Comparison of ENCODE assay signal across 25 cellular contexts in genomic region chr2:209321581-209321980, GRCh38.
"Had no signal": no experiment of that assay in that cellular context is flagged by ENCODE, and none has a peak within 500 bp of the region (broad histone marks: within the 10 kb centered on the region; RNA-seq: fewer than 3 reads in every experiment).

No MANE protein-coding gene starts in this region.

- H3K27ac ChIP-seq: KMS-11 had no signal

- H3K27me3 ChIP-seq: MG63 had no signal

- H3K36me3 ChIP-seq: MG63 had no signal

- DNase-seq: Karpas-422, Kasumi-1, MG63, MM.1S, MV-4-11, NCI-H1048, NCI-H1092, NCI-H1105, NCI-H1417 treated with DMSO at 0.1 percent for 48 hours, NCI-H1436, NCI-H1436 treated with DMSO at 0.1 percent for 48 hours, NCI-H146, NCI-H1694 treated with DMSO at 0.1 percent for 48 hours, NCI-H187 treated with DMSO at 0.1 percent for 48 hours, NCI-H2029, NCI-H2029 treated with DMSO at 0.1 percent for 48 hours, NCI-H2081, NCI-H2081 treated with DMSO at 0.1 percent for 48 hours, NCI-H2107, NCI-H2171, NCI-H2227 treated with DMSO at 0.1 percent for 48 hours, NCI-H226, NCI-H446 treated with DMSO at 0.1 percent for 48 hours, NCI-H510A had no signal

- H3K9me3 ChIP-seq: MG63 had no signal

- H3K4me3 ChIP-seq: MG63 had no signal

- H3K9ac ChIP-seq: KMS-11 had no signal

- H3K4me2 ChIP-seq: KMS-11 had no signal
